In genomic region chr6:32845381-32845884, GRCh38 we compare ENCODE assay signal across 8 cellular contexts. TPM values are rescaled to one million over a fixed set of nuclear protein-coding genes. Genes with fewer than 3 reads are reported as not detected.
DNase-seq lines count a peak whose midpoint lies in the region; ATAC-seq, FAIRE-seq and TF ChIP-seq lines count a peak whose summit lies in the region.

No MANE protein-coding gene starts in this region.

- peak overlapping the region; percentile 89 for H3K4me3 ChIP-seq in effector memory CD4-positive, alpha-beta T cell (ENCODE audit: insufficient read depth, low read depth, low read length, poor library complexity, severe bottlenecking)
- H3K4me3 ChIP-seq in A673 (ENCODE audit: low read depth, low read length, poor library complexity, severe bottlenecking): no peak overlapping the region

- CTCF ChIA-PET in A673 (lab: Charles Lee): interaction anchor here (1.2 kb wide), 1 partner anchor 8 kb away, joined by 6 read pairs; the partner anchor contains the start of gene TAP1

- intact Hi-C loops in A673 (cut with micrococcal nuclease; ENCODE audit: unreplicated experiment): no loop called here

- H3K27me3 ChIP-seq in effector memory CD4-positive, alpha-beta T cell (replicated peaks; ENCODE audit: control insufficient read depth, insufficient read depth, low read length, poor library complexity, severe bottlenecking): no peaks in the 10 kb centered on the region
- no peaks in the 10 kb centered on the region for H3K27me3 ChIP-seq in A673 (replicated peaks; ENCODE audit: insufficient read depth, low read depth, low read length, poor library complexity)

- no TSS peak for BruUV-seq in A673 (replicated peaks; lab: Mats Ljungman, UMichigan)

- no peak for DNase-seq in GM18507 (ENCODE audit: extremely low spot score, insufficient read length, low read depth)
- peak; percentile 43 for DNase-seq in SKM-1 treated with dmso at 0.1 percent for 144 hours (lab: John Stamatoyannopoulos, UW; ENCODE audit: unreplicated experiment)
- DNase-seq in effector memory CD4-positive, alpha-beta T cell: peak; percentile 21 to 36 (median 34)
- peak; percentile 41 for DNase-seq in stimulated activated CD4-positive, alpha-beta T cell treated with anti-CD3 and anti-CD28 coated beads, Interleukin-4, amount 100 ng/mL, for 24 hours
- no peak for DNase-seq in A673 (ENCODE audit: low spot score)
- DNase-seq in 8988T: no peak

- peak overlapping the region; percentile 96 for H3K27ac ChIP-seq in effector memory CD4-positive, alpha-beta T cell (ENCODE audit: insufficient read depth, low read length, poor library complexity, severe bottlenecking)
- H3K27ac ChIP-seq in A673 (ENCODE audit: low read depth, low read length, poor library complexity, severe bottlenecking): no peak overlapping the region

- peak; percentile 85 for FAIRE-seq in GM18507 (lab: Jason Lieb, UNC)

- H3K36me3 ChIP-seq in effector memory CD4-positive, alpha-beta T cell (ENCODE audit: control insufficient read depth, insufficient read depth, low read length): peaks cover 54% of the 10 kb centered on the region
- H3K36me3 ChIP-seq in A673 (ENCODE audit: insufficient read depth, low read length, poor library complexity, severe bottlenecking): peaks cover 3% of the 10 kb centered on the region

- TF ChIP-seq CTCF in A673 (conservative IDR thresholded peaks at IDR 0.05; ENCODE audit: low read depth, low read length): no peak

- H3K9me3 ChIP-seq in effector memory CD4-positive, alpha-beta T cell (ENCODE audit: control insufficient read depth, low read length): no peaks in the 10 kb centered on the region
- H3K9me3 ChIP-seq in A673 (ENCODE audit: low read depth, low read length, poor library complexity, severe bottlenecking): no peaks in the 10 kb centered on the region

- peaks cover 79% of the 10 kb centered on the region for H3K4me1 ChIP-seq in effector memory CD4-positive, alpha-beta T cell (ENCODE audit: control insufficient read depth, insufficient read depth, low read length, poor library complexity, severe bottlenecking)
- no peaks in the 10 kb centered on the region for H3K4me1 ChIP-seq in A673 (ENCODE audit: insufficient read depth, low read length, poor library complexity, severe bottlenecking)

- no peak for ATAC-seq in GM21528 (IDR thresholded peaks at IDR 0.05; ENCODE audit: low FRiP score, unreplicated experiment)
- no peak for ATAC-seq in GM19328 (IDR thresholded peaks at IDR 0.05; ENCODE audit: unreplicated experiment)

- POLR2A ChIA-PET in A673 (lab: Charles Lee; ENCODE audit: low non-redundant PET): no interaction called here

RNA-seq across cellular contexts. Expression of gene PSMB8, which starts 1.6 kb away (rescaled TPM):
- total RNA-seq in A673 (2021): 20.2 and 21.8 TPM in 2 replicates

RNA-seq across cellular contexts. Expression of gene TAP2, which starts 6.9 kb away (rescaled TPM):
- total RNA-seq in A673 (2021): 39.2 and 46.5 TPM in 2 replicates

RNA-seq across cellular contexts. Expression of gene TAP1, which starts 8.1 kb away (rescaled TPM):
- 11.7 and 12.3 TPM in 2 replicates for total RNA-seq in A673 (2021)

RNA-seq across cellular contexts. Expression of gene PSMB9, which starts 8.6 kb away (rescaled TPM):
- 4.3 and 6.8 TPM in 2 replicates for total RNA-seq in A673 (2021)

RNA-seq across cellular contexts. Expression of gene HLA-DOB, which starts 28.6 kb away (rescaled TPM):
- total RNA-seq in A673 (2021): 2.0 and 2.8 TPM in 2 replicates

Comparison
In these comparisons a context has a peak if more than half of its experiments do, and no peak if none do; other contexts are left out.
1. DNase-seq: peak in SKM-1 treated with dmso at 0.1 percent for 144 hours (single experiment), effector memory CD4-positive, alpha-beta T cell (3 of 3) and stimulated activated CD4-positive, alpha-beta T cell treated with anti-CD3 and anti-CD28 coated beads, Interleukin-4, amount 100 ng/mL, for 24 hours (single experiment); none in GM18507 (single experiment), A673 (single experiment) and 8988T (single experiment).